Comparison of ENCODE assay signal across 12 cellular contexts in the genomic region with DNA sequence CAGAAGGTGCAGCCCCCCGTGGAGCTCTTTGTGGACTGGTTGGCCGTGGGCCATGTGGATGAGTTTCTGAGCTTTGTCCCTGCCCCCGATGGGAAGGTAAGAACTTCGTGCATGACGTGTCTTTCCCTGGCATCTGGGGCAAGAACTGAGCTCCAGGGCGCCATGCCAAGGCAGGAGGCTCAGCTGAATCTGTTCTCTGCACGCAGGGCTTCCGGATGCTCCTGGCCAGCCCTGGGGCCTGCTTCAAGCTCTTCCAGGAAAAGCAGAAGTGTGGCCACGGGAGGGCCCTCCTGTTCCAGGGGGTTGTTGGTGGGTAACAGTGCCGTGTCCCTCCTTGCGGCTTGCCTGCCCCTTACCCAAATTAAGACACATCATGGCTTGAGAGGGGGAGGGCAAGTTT. TPM values are rescaled to one million over a fixed set of nuclear protein-coding genes. Genes with fewer than 3 reads are reported as not detected.
DNase-seq lines count a peak whose midpoint lies in the region; ATAC-seq and TF ChIP-seq lines count a peak whose summit lies in the region.
"Had no signal": no experiment of that assay in that cellular context is flagged by ENCODE, and none has a peak within 500 bp of the region (broad histone marks: within the 10 kb centered on the region; RNA-seq: fewer than 3 reads in every experiment).

No MANE protein-coding gene starts in this region.

- no peak overlapping the region for H2BK120ac ChIP-seq in neuronal stem cell (ENCODE audit: low read depth, low read length)

- H3K79me1 ChIP-seq in neuronal stem cell (ENCODE audit: low read depth, low read length): no peaks in the 10 kb centered on the region

- H3K27me3 ChIP-seq in neuronal stem cell (ENCODE audit: control insufficient read depth in 3 of 3, insufficient read depth in 3 of 3, low read depth in 1 of 3, low read length in 3 of 3) (peaks cover 0 to 10% (median 0%) of the 10 kb centered on the region in 3 experiments), GM23338 (ENCODE audit: insufficient read depth) (no peaks in the 10 kb centered on the region)

- no CpG with 5 or more reads among the region's 11 CpGs for WGBS in neuronal stem cell (ENCODE audit: extremely low coverage in 2 of 2, insufficient read length in 2 of 2, insufficient replicate concordance in 1 of 2), 2 donors

- peak overlapping the region; percentile 42 for H2AK5ac ChIP-seq in neuronal stem cell (ENCODE audit: low read depth, low read length)

- H2BK15ac ChIP-seq in neuronal stem cell (ENCODE audit: low read length): no peak overlapping the region

- H3K27ac ChIP-seq in neuronal stem cell (replicated peaks; ENCODE audit: low read length): no peak overlapping the region
- no peak overlapping the region for H3K27ac ChIP-seq in GM23338 (ENCODE audit: low read depth)

- H3K23ac ChIP-seq in neuronal stem cell (ENCODE audit: low read depth, low read length, poor library complexity): peak overlapping the region; percentile 25

- H3K18ac ChIP-seq in neuronal stem cell (ENCODE audit: low read length): peak overlapping the region; percentile 35

- H3K4me3 Mint-ChIP-seq in GM23338: no peak overlapping the region
- H3K4me3 Mint-ChIP-seq: activated naive CD4-positive, alpha-beta T cell treated with anti-CD3 and anti-CD28 coated beads for 36 hours had no signal

- ATAC-seq in GM18861 (IDR thresholded peaks at IDR 0.05; ENCODE audit: unreplicated experiment): no peak
- no peak; the same call in 2 of the 3 replicates for ATAC-seq in GM23338
- ATAC-seq: sciatic nerve had no signal

- H3K9me3 ChIP-seq in neuronal stem cell (replicated peaks in 1 of 2; ENCODE audit: control insufficient read depth in 2 of 2, insufficient read depth in 1 of 2, low read depth in 1 of 2, low read length in 2 of 2): no peaks in the 10 kb centered on the region

- TF ChIP-seq CTCF in astrocyte of the cerebellum (IDR thresholded peaks at IDR 0.05; ENCODE audit: low read depth, low read length, missing control alignments): no peak
- peak in 1 of 2 experiments; percentile 32; a peak in 1 of 4 replicates for TF ChIP-seq CTCF in GM23338 (conservative IDR thresholded peaks at IDR 0.05; ENCODE audit: low read depth in 2 of 2)

- no peak overlapping the region for H3K4ac ChIP-seq in neuronal stem cell (ENCODE audit: low read length)

- H3K9me3 Mint-ChIP-seq in GM23338: no peaks in the 10 kb centered on the region; the same call in 2 of the 3 replicates
- H3K9me3 Mint-ChIP-seq: activated naive CD4-positive, alpha-beta T cell treated with anti-CD3 and anti-CD28 coated beads for 36 hours had no signal

- H2AFZ ChIP-seq in neuronal stem cell (ENCODE audit: low read length): no peak overlapping the region
- no peak overlapping the region for H2AFZ ChIP-seq in GM23338

- H4K8ac ChIP-seq in neuronal stem cell (ENCODE audit: low read depth, low read length): no peak overlapping the region

- no peaks in the 10 kb centered on the region for H3K4me1 Mint-ChIP-seq in GM23338

- peaks cover 0 to 2% of the 10 kb centered on the region in 2 donors for H3K4me1 ChIP-seq in neuronal stem cell (ENCODE audit: control insufficient read depth in 2 of 2, insufficient read depth in 1 of 2, low read depth in 1 of 2, low read length in 2 of 2)
- H3K4me1 ChIP-seq in GM23338 (ENCODE audit: insufficient read depth): no peaks in the 10 kb centered on the region

- H2BK5ac ChIP-seq in neuronal stem cell (ENCODE audit: low read length): no peak overlapping the region

- H3K9ac ChIP-seq in neuronal stem cell (ENCODE audit: low read depth, low read length, poor library complexity): no peak overlapping the region

- H3K36me3 ChIP-seq in neuronal stem cell (replicated peaks in 1 of 2; ENCODE audit: control insufficient read depth in 2 of 2, insufficient read depth in 2 of 2, low read length in 2 of 2) (no peaks in the 10 kb centered on the region), GM23338 (ENCODE audit: insufficient read depth) (no peaks in the 10 kb centered on the region)

- H3K27me3 Mint-ChIP-seq in GM23338 (ENCODE audit: insufficient read depth, low read depth, poor library complexity): peaks cover 5% of the 10 kb centered on the region

- H4K91ac ChIP-seq in neuronal stem cell (ENCODE audit: low read depth, low read length, poor library complexity): no peak overlapping the region

- no peak overlapping the region for H2BK12ac ChIP-seq in neuronal stem cell (ENCODE audit: low read length)

- no peaks in the 10 kb centered on the region; the same call in 1 of the 2 replicates for H4K20me1 ChIP-seq in GM23338 (replicated peaks; ENCODE audit: insufficient read depth)

- in situ Hi-C loops in astrocyte of the cerebellum (cut with HindIII; ENCODE audit: low sequenced_read_pairs): no loop called here

- H3K79me2 ChIP-seq in GM23338 (replicated peaks; ENCODE audit: insufficient read depth): no peaks in the 10 kb centered on the region

- no peak overlapping the region for H3K14ac ChIP-seq in neuronal stem cell (ENCODE audit: low read length)

- no peaks in the 10 kb centered on the region for H3K9me2 ChIP-seq in GM23338 (ENCODE audit: insufficient read depth)

- H3K4me2 ChIP-seq in neuronal stem cell (ENCODE audit: insufficient read depth, low read length, poor library complexity, severe bottlenecking): no peak overlapping the region
- no peak overlapping the region for H3K4me2 ChIP-seq in GM23338

- no peaks in the 10 kb centered on the region for H3K36me3 Mint-ChIP-seq in GM23338 (ENCODE audit: low read depth)

- no peak overlapping the region for H3K4me3 ChIP-seq in astrocyte of the cerebellum (ENCODE audit: low read depth, low read length)
- no peak overlapping the region for H3K4me3 ChIP-seq in neuronal stem cell (ENCODE audit: low read length in 2 of 2)
- no peak overlapping the region for H3K4me3 ChIP-seq in GM23338

- DNase-seq in GM03348 (ENCODE audit: low spot score) (peak; percentile 72), NCI-H446 (lab: John Stamatoyannopoulos, UW) (peak; percentile 7 to 68), astrocyte of the cerebellum (ENCODE audit: low read depth) (peak; percentile 38), neuronal stem cell (ENCODE audit: low spot score) (no peak), T-helper 1 cell (no peak), GM23338 (ENCODE audit: low spot score) (no peak)
- no peak for DNase-seq in activated T-cell treated with anti-CD3 and anti-CD28 coated beads, Interleukin-2, amount 50 U/mL, for 1 hour
- DNase-seq: activated naive CD4-positive, alpha-beta T cell treated with anti-CD3 and anti-CD28 coated beads for 36 hours; T-helper 9 cell had no signal

- H3K27ac Mint-ChIP-seq in GM23338: no peak overlapping the region
- H3K27ac Mint-ChIP-seq: activated naive CD4-positive, alpha-beta T cell treated with anti-CD3 and anti-CD28 coated beads for 36 hours had no signal

- H3F3A ChIP-seq in GM23338 (replicated peaks; ENCODE audit: low read depth): no peaks in the 10 kb centered on the region

TF ChIP-seq in GM23338, 12 proteins besides CTCF, POLR2A, EP300 and RAD21 (continues in another document):
- no peak for TF ChIP-seq STAT1 (IDR thresholded peaks at IDR 0.05; ENCODE audit: unreplicated experiment)

RNA-seq across cellular contexts. Expression of a gene that starts 27.7 kb away (rescaled TPM):
- polyA plus RNA-seq in neuronal stem cell (2013, experiment 1 of 2): 0.38 TPM
- 0.36 TPM for polyA plus RNA-seq in neuronal stem cell (2013, experiment 2 of 2)
- total RNA-seq in GM23338 (2014; rRNA removed; shearing (Covaris generic)): 0.58 and 0.80 TPM in 2 replicates
- polyA plus RNA-seq in GM23338 (2016; fragmentation: Nextera tagmentation; extraction: Ambion mirVana): 0.21 and 0.37 TPM in 2 replicates
- total RNA-seq: activated naive CD4-positive, alpha-beta T cell treated with anti-CD3 and anti-CD28 coated beads for 36 hours; liver; sciatic nerve had no signal
- polyA plus RNA-seq: liver had no signal

RNA-seq across cellular contexts. Expression of a gene that starts 31.4 kb away (rescaled TPM):
- not detected for polyA plus RNA-seq in neuronal stem cell (2013, experiment 1 of 2)
- not detected for polyA plus RNA-seq in neuronal stem cell (2013, experiment 2 of 2)
- 0.08 and 0.52 TPM in 2 replicates for total RNA-seq in GM23338 (2014; rRNA removed; shearing (Covaris generic))
- polyA plus RNA-seq in GM23338 (2016; fragmentation: Nextera tagmentation; extraction: Ambion mirVana): 0.45 TPM in 1 of 2 replicates, not detected in the other

Comparison
In these comparisons a context has a peak if more than half of its experiments do, and no peak if none do; other contexts are left out.
1. DNase-seq: peak in GM03348 (single experiment), NCI-H446 (2 of 2) and astrocyte of the cerebellum (single experiment); none in neuronal stem cell (single experiment), T-helper 1 cell (0 of 5), activated T-cell treated with anti-CD3 and anti-CD28 coated beads, Interleukin-2, amount 50 U/mL, for 1 hour (single experiment) and GM23338 (single experiment).